In the genomic region with DNA sequence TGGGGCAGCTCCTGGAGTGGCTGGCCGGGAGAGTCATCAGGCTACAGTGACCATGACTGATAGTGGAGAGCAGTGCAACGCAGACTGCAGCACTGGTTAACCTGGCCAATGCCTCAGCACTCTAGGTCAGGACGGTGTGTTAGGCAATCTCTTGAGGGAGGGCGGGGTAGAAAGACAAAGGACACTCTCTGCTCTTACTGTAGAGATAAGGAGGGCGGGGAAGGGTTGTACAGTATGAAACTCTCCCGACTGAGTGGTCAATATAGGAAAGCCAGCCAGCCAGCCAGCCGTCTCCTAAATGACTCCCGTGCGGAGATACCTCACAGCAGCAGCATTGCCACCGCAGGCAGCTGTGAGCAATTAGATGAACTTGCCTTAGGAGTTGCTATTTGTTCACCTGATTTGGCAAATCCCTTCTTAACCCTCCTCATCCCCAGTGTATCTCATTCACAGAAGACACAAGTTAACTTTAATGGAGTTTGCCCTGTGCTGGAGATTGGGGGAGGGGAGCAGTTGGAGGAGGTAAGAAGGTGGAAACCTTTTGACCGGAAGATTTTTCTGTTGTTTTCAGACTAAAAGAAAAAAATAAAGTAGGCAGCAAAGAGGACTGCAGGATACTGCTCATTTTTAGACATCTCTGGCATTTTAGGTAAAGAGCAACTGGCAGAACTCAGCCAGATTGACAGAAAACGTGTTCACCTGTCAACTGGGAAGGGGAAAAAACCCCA, we compare ENCODE assay signal across 9 cellular contexts.
A peak's percentile ranks its signal among the peaks of the same experiment; 100 is the strongest.
DNase-seq lines count a peak whose midpoint lies in the region; ATAC-seq and TF ChIP-seq lines count a peak whose summit lies in the region.
"Had no signal": no experiment of that assay in that cellular context is flagged by ENCODE, and none has a peak within 500 bp of the region (broad histone marks: within the 10 kb centered on the region; RNA-seq: fewer than 3 reads in every experiment).

No MANE protein-coding gene starts in this region.

- peaks cover 28 to 43% (median 39%) of the 10 kb centered on the region in 3 donors for H3K27me3 Mint-ChIP-seq in CD14-positive monocyte (ENCODE audit: low read depth in 3 of 3)

- H3K27me3 ChIP-seq in KMS-11 (ENCODE audit: insufficient read depth, low read depth) (peaks cover 6% of the 10 kb centered on the region; the same call in 1 of the 2 replicates), colonic mucosa (peaks cover 12% of the 10 kb centered on the region), mucosa of stomach (ENCODE audit: control insufficient read depth, insufficient read depth, low read length) (peaks cover 11% of the 10 kb centered on the region)

- intact Hi-C loops in CD14-positive monocyte (cut with micrococcal nuclease) (no loop called here), colonic mucosa (cut with DNase I) (no loop called here)

- no peaks in the 10 kb centered on the region for H3K36me3 ChIP-seq in KMS-11 (ENCODE audit: insufficient read depth)
- no peaks in the 10 kb centered on the region for H3K36me3 ChIP-seq in colonic mucosa
- H3K36me3 ChIP-seq in mucosa of stomach (ENCODE audit: control insufficient read depth, insufficient read depth, low read length), result no peaks in the 10 kb centered on the region

- H2AFZ ChIP-seq in KMS-11 (ENCODE audit: low read depth), result peak overlapping the region; percentile 78; the same call in 1 of the 2 replicates

- H3K4me3 ChIP-seq in KMS-11 (IDR thresholded peaks at IDR 0.05; ENCODE audit: insufficient read depth, low read depth, low read length) (no peak overlapping the region), colonic mucosa (no peak overlapping the region), mucosa of stomach (ENCODE audit: low read length) (peak overlapping the region; percentile 21)

- H3K9ac ChIP-seq in KMS-11 (no peak overlapping the region), colonic mucosa (ENCODE audit: low read depth in 2 of 2, low read length in 2 of 2) (no peak overlapping the region), mucosa of stomach (ENCODE audit: low read length) (peak overlapping the region; percentile 23)

- H4K20me1 ChIP-seq in KMS-11 (ENCODE audit: insufficient read depth), result no peaks in the 10 kb centered on the region

- H3K4me3 Mint-ChIP-seq in CD14-positive monocyte, result peak overlapping the region; percentile 67 to 79

- peaks cover 0 to 4% of the 10 kb centered on the region in 2 donors for H3K36me3 Mint-ChIP-seq in CD14-positive monocyte

- H3K79me2 ChIP-seq in KMS-11 (ENCODE audit: insufficient read depth, low read depth), result no peaks in the 10 kb centered on the region

- DNase-seq in CD14-positive monocyte (ENCODE audit: low spot score), result no peak
- peak; percentile 32 for DNase-seq in colonic mucosa
- DNase-seq in NCI-H2196 (lab: John Stamatoyannopoulos, UW; ENCODE audit: unreplicated experiment), result no peak
- DNase-seq in stimulated activated naive CD4-positive, alpha-beta T cell (lab: John Stamatoyannopoulos, UW), result no peak
- DNase-seq: activated CD4-positive, alpha-beta T cell treated with anti-CD3 and anti-CD28 coated beads, Interleukin-2, amount 50 U/mL, for 1 hour had no signal

- H3K4me1 Mint-ChIP-seq in CD14-positive monocyte, result peaks cover 29% of the 10 kb centered on the region

- H3K9me3 ChIP-seq in colonic mucosa (no peaks in the 10 kb centered on the region), mucosa of stomach (ENCODE audit: control insufficient read depth, low read length) (no peaks in the 10 kb centered on the region)

- peaks cover 0 to 8% (median 0%) of the 10 kb centered on the region in 7 donors for H3K9me3 Mint-ChIP-seq in CD14-positive monocyte

- TF ChIP-seq CTCF in CD14-positive monocyte (IDR thresholded peaks at IDR 0.05), result no peak
- TF ChIP-seq CTCF in KMS-11 (conservative IDR thresholded peaks at IDR 0.05; ENCODE audit: low read depth, low read length), result no peak
- no peak for TF ChIP-seq CTCF in colonic mucosa (IDR thresholded peaks at IDR 0.05)

- ATAC-seq in HG02642 (IDR thresholded peaks at IDR 0.05; ENCODE audit: poor library complexity, unreplicated experiment) (no peak), GM21515 (IDR thresholded peaks at IDR 0.05; ENCODE audit: unreplicated experiment) (no peak)

- H3K4me2 ChIP-seq in KMS-11, result peak overlapping the region; percentile 36; the same call in 1 of the 2 replicates

- H3K4me1 ChIP-seq in KMS-11 (ENCODE audit: low read depth, poor library complexity, severe bottlenecking) (no peaks in the 10 kb centered on the region), colonic mucosa (peaks cover 3% of the 10 kb centered on the region), mucosa of stomach (ENCODE audit: control insufficient read depth, insufficient read depth, low read length) (peaks cover 14% of the 10 kb centered on the region)

- H3K27ac Mint-ChIP-seq in CD14-positive monocyte, result peak overlapping the region in 1 of 7 donors; percentile 64

- H3K27ac ChIP-seq in KMS-11 (no peak overlapping the region), colonic mucosa (no peak overlapping the region)
